Comparison of ENCODE assay signal across 20 cellular contexts in genomic region chr9:126983767-126984166, GRCh38.
DNase-seq lines count a peak whose midpoint lies in the region; ATAC-seq, FAIRE-seq and TF ChIP-seq lines count a peak whose summit lies in the region.
"Had no signal": no experiment of that assay in that cellular context is flagged by ENCODE, and none has a peak within 500 bp of the region (broad histone marks: within the 10 kb centered on the region; RNA-seq: fewer than 3 reads in every experiment).

No MANE protein-coding gene starts in this region.

- FAIRE-seq in bronchial epithelial cell (lab: Jason Lieb, UNC) = peak; percentile 28
- FAIRE-seq: A549, D721Med, GM12892 had no signal

- WGBS in lower leg skin, 2 donors = 100% methylated on average over 1 of the region's 1 CpG

- H3F3A ChIP-seq in PC-9 (ENCODE audit: insufficient read depth, low read depth) = peaks cover 42% of the 10 kb centered on the region

- peak overlapping the region; percentile 41 for H3K27ac Mint-ChIP-seq in nephron progenitor cell
- H3K27ac Mint-ChIP-seq in naive thymus-derived CD8-positive, alpha-beta T cell = peak overlapping the region in 1 of 10 donors; percentile 36
- H3K27ac Mint-ChIP-seq: H9, HFFc6 had no signal

- H3K4me3 ChIP-seq in PC-9 (no peak overlapping the region), bronchial epithelial cell (ENCODE audit: low read depth, low read length) (no peak overlapping the region), lower leg skin (ENCODE audit: low read depth, poor library complexity, severe bottlenecking) (no peak overlapping the region)
- H3K4me3 ChIP-seq: A549 had no signal

- no peak for TF ChIP-seq CTCF in PC-9 (conservative IDR thresholded peaks at IDR 0.05)
- TF ChIP-seq CTCF in bronchial epithelial cell (IDR thresholded peaks at IDR 0.05; ENCODE audit: insufficient read depth, low read length, severe bottlenecking) = no peak
- TF ChIP-seq CTCF in nephron progenitor cell (IDR thresholded peaks at IDR 0.05) = no peak
- TF ChIP-seq CTCF in lower leg skin (IDR thresholded peaks at IDR 0.05) = no peak

- no peaks in the 10 kb centered on the region for H3K36me3 Mint-ChIP-seq in nephron progenitor cell (ENCODE audit: low read depth)
- peaks cover 9 to 11% (median 11%) of the 10 kb centered on the region in 3 donors for H3K36me3 Mint-ChIP-seq in naive thymus-derived CD8-positive, alpha-beta T cell

- H3K79me2 ChIP-seq in PC-9 (ENCODE audit: low read depth) = no peaks in the 10 kb centered on the region

- BruUV-seq in PC-9 (replicated peaks; lab: Mats Ljungman, UMichigan) = no TSS peak

- TF ChIP-seq POLR2A in lower leg skin (IDR thresholded peaks at IDR 0.05) = no peak

- no peaks in the 10 kb centered on the region for H3K27me3 ChIP-seq in PC-9 (ENCODE audit: insufficient read depth, low read depth)
- no peaks in the 10 kb centered on the region for H3K27me3 ChIP-seq in bronchial epithelial cell (ENCODE audit: control insufficient read depth, insufficient read depth, low read length)
- H3K27me3 ChIP-seq: BE2C had no signal

- H2AFZ ChIP-seq in PC-9 = no peak overlapping the region

- H4K20me1 ChIP-seq in PC-9 (ENCODE audit: insufficient read depth) = no peaks in the 10 kb centered on the region

- no peaks in the 10 kb centered on the region for H3K36me3 ChIP-seq in PC-9 (ENCODE audit: low read depth)
- no peaks in the 10 kb centered on the region for H3K36me3 ChIP-seq in bronchial epithelial cell (ENCODE audit: control insufficient read depth, insufficient read depth, low read length)
- H3K36me3 ChIP-seq: BE2C had no signal

- peak overlapping the region; percentile 87 for H3K27ac ChIP-seq in PC-9
- H3K27ac ChIP-seq: C4-2B had no signal

- H3K9me2 ChIP-seq in PC-9 (ENCODE audit: insufficient read depth) = no peaks in the 10 kb centered on the region

- no peaks in the 10 kb centered on the region; the same call in 1 of the 2 replicates for H3K9me3 ChIP-seq in PC-9 (ENCODE audit: insufficient read depth, low read depth)
- H3K9me3 ChIP-seq: A549, BE2C had no signal

- H3K4me1 Mint-ChIP-seq in nephron progenitor cell = peaks cover 11% of the 10 kb centered on the region
- H3K4me1 Mint-ChIP-seq in naive thymus-derived CD8-positive, alpha-beta T cell = peaks cover 33 to 65% (median 64%) of the 10 kb centered on the region in 4 donors

- POLR2A ChIA-PET in PC-9 (lab: Charles Lee; ENCODE audit: unreplicated experiment) = no interaction called here
- POLR2A ChIA-PET in naive thymus-derived CD8-positive, alpha-beta T cell (lab: Charles Lee) = no interaction called here

- no peak overlapping the region for H3K4me3 Mint-ChIP-seq in nephron progenitor cell
- no peak overlapping the region for H3K4me3 Mint-ChIP-seq in naive thymus-derived CD8-positive, alpha-beta T cell
- H3K4me3 Mint-ChIP-seq: H9, HFFc6 had no signal

- CTCF ChIA-PET in PC-9 (lab: Charles Lee) = interaction anchor here (0.9 kb wide), 1 partner anchor 17 kb away, joined by 3 read pairs; no protein-coding TSS in a partner anchor

- H3K4me2 ChIP-seq in PC-9 = no peak overlapping the region; the same call in 1 of the 2 replicates
- H3K4me2 ChIP-seq: A549 had no signal

- peaks cover 2% of the 10 kb centered on the region for H3K27me3 Mint-ChIP-seq in nephron progenitor cell (ENCODE audit: low read depth, poor library complexity)
- H3K27me3 Mint-ChIP-seq in naive thymus-derived CD8-positive, alpha-beta T cell = peaks cover 27 to 77% (median 45%) of the 10 kb centered on the region in 5 donors

- DNase-seq in PC-9 = no peak
- DNase-seq in bronchial epithelial cell (ENCODE audit: low read depth) = no peak
- no peak for DNase-seq in nephron progenitor cell
- no peak for DNase-seq in lower leg skin (ENCODE audit: low spot score in 2 of 2)
- DNase-seq in naive thymus-derived CD8-positive, alpha-beta T cell = no peak
- DNase-seq in DMS 273 treated with DMSO at 0.1 percent for 48 hours (lab: John Stamatoyannopoulos, UW) = no peak
- DNase-seq: BE2C; CD4-positive, alpha-beta memory T cell; COR-L47; DND-41; GDM1; GOT3; H9; HFFc6; IMR-90 had no signal

- H3K9me3 Mint-ChIP-seq in nephron progenitor cell = no peaks in the 10 kb centered on the region
- H3K9me3 Mint-ChIP-seq in naive thymus-derived CD8-positive, alpha-beta T cell = peaks cover 0 to 15% (median 7%) of the 10 kb centered on the region in 9 donors
- H3K9me3 Mint-ChIP-seq: HFFc6 had no signal

- no peak for ATAC-seq in HG02981 (IDR thresholded peaks at IDR 0.05; ENCODE audit: unreplicated experiment)
- no peak for ATAC-seq in naive thymus-derived CD8-positive, alpha-beta T cell
- ATAC-seq: A549 had no signal

- H3K4me1 ChIP-seq in PC-9 (replicated peaks; ENCODE audit: insufficient read depth) = peaks cover 48% of the 10 kb centered on the region
- H3K4me1 ChIP-seq: BE2C had no signal

- intact Hi-C loops in PC-9 (cut with micrococcal nuclease; ENCODE audit: unreplicated experiment) = no loop called here
- intact Hi-C loops in lower leg skin (cut with DNase I; ENCODE audit: low total_unique reads) = loop anchor here (10.0 kb wide), 1 partner anchor 51 kb away; no protein-coding TSS in a partner anchor
